Comparison of ENCODE assay signal across 28 cellular contexts in the genomic region with DNA sequence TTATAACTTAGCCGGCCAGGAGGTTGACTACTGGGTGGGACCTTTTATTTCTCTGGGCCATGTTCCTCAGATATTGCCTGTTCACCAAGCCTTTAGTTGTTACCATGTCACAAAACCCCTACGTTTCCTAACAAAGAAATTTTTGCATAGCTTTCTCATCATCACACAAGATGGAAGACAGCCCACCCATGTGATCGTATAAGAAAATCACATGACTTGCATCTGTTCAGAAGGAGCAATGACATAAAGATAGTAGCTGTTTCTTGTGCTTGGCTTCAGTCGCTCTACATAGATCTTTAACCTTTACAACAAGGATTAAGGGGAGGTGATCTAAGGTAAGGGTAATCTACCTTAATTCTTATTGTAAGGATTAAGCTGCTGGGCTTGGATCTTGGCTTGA.
DNase-seq lines count a peak whose midpoint lies in the region; ATAC-seq and TF ChIP-seq lines count a peak whose summit lies in the region.
"Had no signal": no experiment of that assay in that cellular context is flagged by ENCODE, and none has a peak within 500 bp of the region (broad histone marks: within the 10 kb centered on the region; RNA-seq: fewer than 3 reads in every experiment).

No MANE protein-coding gene starts in this region.

- no peak overlapping the region for H2AK5ac ChIP-seq in neuronal stem cell (ENCODE audit: low read depth, low read length)

- no peak overlapping the region for H3K18ac ChIP-seq in neuronal stem cell (ENCODE audit: low read length)

- H3K9me3 Mint-ChIP-seq in chondrocyte (ENCODE audit: low read depth) = no peaks in the 10 kb centered on the region
- H3K9me3 Mint-ChIP-seq: activated naive CD4-positive, alpha-beta T cell treated with anti-CD3 and anti-CD28 coated beads, Interleukin-2, amount 10 ng/mL, durations not matched to agents 7 days and 5 days; CD4-positive, CD25-positive, alpha-beta regulatory T cell; natural killer cell had no signal

- no peak overlapping the region for H2BK12ac ChIP-seq in neuronal stem cell (ENCODE audit: low read length)

- no peak overlapping the region for H3K23ac ChIP-seq in neuronal stem cell (ENCODE audit: low read depth, low read length, poor library complexity)

- peaks cover 63% of the 10 kb centered on the region for H3K4me1 Mint-ChIP-seq in chondrocyte (ENCODE audit: low read depth)
- H3K4me1 Mint-ChIP-seq: activated naive CD4-positive, alpha-beta T cell treated with anti-CD3 and anti-CD28 coated beads, Interleukin-2, amount 10 ng/mL, durations not matched to agents 7 days and 5 days; activated T-helper 17 cell treated with anti-CD3 and anti-CD28 coated beads, Interleukin-2, amount 50 U/mL, for 72 hours; CD4-positive, CD25-positive, alpha-beta regulatory T cell; natural killer cell; stimulated activated naive B cell treated with anti-CD40 and anti-IgM and Interleukin-4, amounts not matched to agents 10 μg/mL and 1 μg/mL and 100 μg/mL, for 72 hours had no signal

- H3K27me3 Mint-ChIP-seq in chondrocyte (ENCODE audit: low read depth) = no peaks in the 10 kb centered on the region
- H3K27me3 Mint-ChIP-seq: stimulated activated naive B cell treated with anti-CD40 and anti-IgM and Interleukin-4, amounts not matched to agents 10 μg/mL and 1 μg/mL and 100 μg/mL, for 72 hours had no signal

- ATAC-seq in HG03159 (IDR thresholded peaks at IDR 0.05; ENCODE audit: unreplicated experiment) = no peak
- ATAC-seq: activated T-helper 17 cell treated with anti-CD3 and anti-CD28 coated beads, Interleukin-2, amount 50 U/mL, for 72 hours; natural killer cell; Panc1; stimulated activated naive B cell treated with anti-CD40 and anti-IgM and Interleukin-4, amounts not matched to agents 10 μg/mL and 1 μg/mL and 100 μg/mL, for 72 hours had no signal

- no peak for TF ChIP-seq CTCF in chondrocyte (IDR thresholded peaks at IDR 0.05)

- no peak overlapping the region for H4K8ac ChIP-seq in neuronal stem cell (ENCODE audit: low read depth, low read length)

- H4K91ac ChIP-seq in neuronal stem cell (ENCODE audit: low read depth, low read length, poor library complexity) = no peak overlapping the region

- no peak overlapping the region for H2AFZ ChIP-seq in neuronal stem cell (ENCODE audit: low read length)

- no peak overlapping the region for H3K4ac ChIP-seq in neuronal stem cell (ENCODE audit: low read length)

- H3K4me2 ChIP-seq in skeletal muscle satellite cell (ENCODE audit: low read length) (no peak overlapping the region), neuronal stem cell (ENCODE audit: insufficient read depth, low read length, poor library complexity, severe bottlenecking) (no peak overlapping the region)

- H3K4me3 ChIP-seq in skeletal muscle satellite cell (ENCODE audit: low read length) (no peak overlapping the region), neuronal stem cell (ENCODE audit: low read length in 2 of 2) (no peak overlapping the region)
- H3K4me3 ChIP-seq: lower lobe of right lung, suprapubic skin had no signal

- no peaks in the 10 kb centered on the region for H3K36me3 Mint-ChIP-seq in chondrocyte (ENCODE audit: low read depth)
- H3K36me3 Mint-ChIP-seq: activated naive CD4-positive, alpha-beta T cell treated with anti-CD3 and anti-CD28 coated beads, Interleukin-2, amount 10 ng/mL, durations not matched to agents 7 days and 5 days; CD4-positive, CD25-positive, alpha-beta regulatory T cell; natural killer cell; stimulated activated naive B cell treated with anti-CD40 and anti-IgM and Interleukin-4, amounts not matched to agents 10 μg/mL and 1 μg/mL and 100 μg/mL, for 72 hours had no signal

- no CpG with 5 or more reads among the region's 4 CpGs for WGBS in neuronal stem cell (ENCODE audit: extremely low coverage in 2 of 2, insufficient read length in 2 of 2, insufficient replicate concordance in 1 of 2), 2 donors

- H3K27ac ChIP-seq in neuronal stem cell (replicated peaks; ENCODE audit: low read length) = no peak overlapping the region
- H3K27ac ChIP-seq: lower lobe of right lung, suprapubic skin had no signal

- no peak overlapping the region for H3K14ac ChIP-seq in neuronal stem cell (ENCODE audit: low read length)

- peak overlapping the region; percentile 24 for H3K9ac ChIP-seq in skeletal muscle satellite cell (ENCODE audit: low read depth, low read length)
- H3K9ac ChIP-seq in neuronal stem cell (ENCODE audit: low read depth, low read length, poor library complexity) = no peak overlapping the region

- H3K27ac Mint-ChIP-seq in chondrocyte (ENCODE audit: unreplicated experiment) = peak overlapping the region; percentile 96
- H3K27ac Mint-ChIP-seq: activated naive CD4-positive, alpha-beta T cell treated with anti-CD3 and anti-CD28 coated beads, Interleukin-2, amount 10 ng/mL, durations not matched to agents 7 days and 5 days; activated T-helper 17 cell treated with anti-CD3 and anti-CD28 coated beads, Interleukin-2, amount 50 U/mL, for 72 hours; CD4-positive, CD25-positive, alpha-beta regulatory T cell; natural killer cell; stimulated activated naive B cell treated with anti-CD40 and anti-IgM and Interleukin-4, amounts not matched to agents 10 μg/mL and 1 μg/mL and 100 μg/mL, for 72 hours had no signal

- H3K4me1 ChIP-seq in skeletal muscle satellite cell (ENCODE audit: control insufficient read depth, insufficient read depth, low read length) (peaks cover 46% of the 10 kb centered on the region), neuronal stem cell (ENCODE audit: control insufficient read depth in 2 of 2, insufficient read depth in 1 of 2, low read depth in 1 of 2, low read length in 2 of 2) (no peaks in the 10 kb centered on the region)
- H3K4me1 ChIP-seq: lower lobe of right lung had no signal

- no peak overlapping the region for H3K4me3 Mint-ChIP-seq in chondrocyte (ENCODE audit: unreplicated experiment)
- H3K4me3 Mint-ChIP-seq: activated naive CD4-positive, alpha-beta T cell treated with anti-CD3 and anti-CD28 coated beads, Interleukin-2, amount 10 ng/mL, durations not matched to agents 7 days and 5 days; activated T-helper 17 cell treated with anti-CD3 and anti-CD28 coated beads, Interleukin-2, amount 50 U/mL, for 72 hours; CD4-positive, CD25-positive, alpha-beta regulatory T cell; natural killer cell; stimulated activated naive B cell treated with anti-CD40 and anti-IgM and Interleukin-4, amounts not matched to agents 10 μg/mL and 1 μg/mL and 100 μg/mL, for 72 hours had no signal

- H3K36me3 ChIP-seq in skeletal muscle satellite cell (ENCODE audit: insufficient read depth, low read length) = no peaks in the 10 kb centered on the region
- no peaks in the 10 kb centered on the region for H3K36me3 ChIP-seq in neuronal stem cell (replicated peaks in 1 of 2; ENCODE audit: control insufficient read depth in 2 of 2, insufficient read depth in 2 of 2, low read length in 2 of 2)
- H3K36me3 ChIP-seq: lower lobe of right lung, suprapubic skin had no signal

- H3K9me3 ChIP-seq in skeletal muscle satellite cell (replicated peaks; ENCODE audit: low read length) = no peaks in the 10 kb centered on the region
- H3K9me3 ChIP-seq in neuronal stem cell (replicated peaks in 1 of 2; ENCODE audit: control insufficient read depth in 2 of 2, insufficient read depth in 1 of 2, low read depth in 1 of 2, low read length in 2 of 2) = no peaks in the 10 kb centered on the region
- H3K9me3 ChIP-seq: lower lobe of right lung, suprapubic skin had no signal

- no peaks in the 10 kb centered on the region for H3K79me1 ChIP-seq in neuronal stem cell (ENCODE audit: low read depth, low read length)

- DNase-seq in NCI-H82 (lab: John Stamatoyannopoulos, UW) = peak; percentile 48
- DNase-seq in NCI-H82 treated with DMSO at 0.1 percent for 48 hours (lab: John Stamatoyannopoulos, UW; ENCODE audit: unreplicated experiment) = no peak
- peak; percentile 27 for DNase-seq in RPMI7951 (ENCODE audit: low read depth)
- no peak for DNase-seq in chondrocyte (ENCODE audit: low spot score)
- DNase-seq in C1 segment of cervical spinal cord (lab: John Stamatoyannopoulos, UW) = no peak
- DNase-seq in neuronal stem cell (ENCODE audit: low spot score) = no peak
- DNase-seq: 8988T; activated CD4-positive, alpha-beta T cell treated with anti-CD3 and anti-CD28 coated beads for 4 hours; activated naive CD4-positive, alpha-beta T cell treated with anti-CD3 and anti-CD28 coated beads, Interleukin-2, amount 10 ng/mL, durations not matched to agents 7 days and 5 days; CD4-positive, CD25-positive, alpha-beta regulatory T cell; DMS79 treated with DMSO at 0.1 percent for 48 hours; effector memory CD4-positive, alpha-beta T cell; erythroblast; foreskin melanocyte; GF-D8; lower lobe of right lung; MM.1S; natural killer cell; NCI-H1930; NCI-H526 treated with DMSO at 0.1 percent for 48 hours; occipital lobe; small intestine; stimulated activated naive B cell treated with anti-CD40 and anti-IgM and Interleukin-4, amounts not matched to agents 10 μg/mL and 1 μg/mL and 100 μg/mL, for 72 hours had no signal

- H2BK5ac ChIP-seq in neuronal stem cell (ENCODE audit: low read length) = no peak overlapping the region

- H2BK15ac ChIP-seq in neuronal stem cell (ENCODE audit: low read length) = no peak overlapping the region

- H3K27me3 ChIP-seq in skeletal muscle satellite cell (ENCODE audit: control insufficient read depth, insufficient read depth, low read length) (no peaks in the 10 kb centered on the region), neuronal stem cell (ENCODE audit: control insufficient read depth in 3 of 3, insufficient read depth in 3 of 3, low read depth in 1 of 3, low read length in 3 of 3) (no peaks in the 10 kb centered on the region)

- H2BK120ac ChIP-seq in neuronal stem cell (ENCODE audit: low read depth, low read length) = no peak overlapping the region

Comparison
In these comparisons a context has a peak if more than half of its experiments do, and no peak if none do; other contexts are left out.
1. DNase-seq: peak in NCI-H82 (single experiment) and RPMI7951 (single experiment); none in NCI-H82 treated with DMSO at 0.1 percent for 48 hours (single experiment), chondrocyte (single experiment), C1 segment of cervical spinal cord (0 of 14) and neuronal stem cell (single experiment).